ENCODE assay signal across 10 cellular contexts in the genomic region with DNA sequence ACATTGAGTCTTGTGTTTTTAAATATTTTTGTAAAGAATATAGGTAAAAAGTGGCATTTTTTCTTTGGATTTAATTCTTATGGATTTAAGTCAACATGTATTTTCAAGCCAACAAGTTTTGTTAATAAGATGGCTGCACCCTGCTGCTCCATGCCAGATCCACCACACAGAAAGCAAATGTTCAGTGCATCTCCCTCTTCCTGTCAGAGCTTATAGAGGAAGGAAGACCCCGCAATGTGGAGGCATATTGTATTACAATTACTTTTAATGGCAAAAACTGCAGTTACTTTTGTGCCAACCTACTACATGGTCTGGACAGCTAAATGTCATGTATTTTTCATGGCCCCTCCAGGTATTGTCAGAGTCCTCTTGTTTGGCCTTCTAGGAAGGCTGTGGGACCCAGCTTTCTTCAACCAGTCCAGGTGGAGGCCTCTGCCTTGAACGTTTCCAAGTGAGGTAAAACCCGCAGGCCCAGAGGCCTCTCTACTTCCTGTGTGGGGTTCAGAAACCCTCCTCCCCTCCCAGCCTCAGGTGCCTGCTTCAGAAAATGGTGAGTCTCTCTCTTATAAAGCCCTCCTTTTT. TPM values are rescaled to one million over a fixed set of nuclear protein-coding genes. Genes with fewer than 3 reads are reported as not detected.
DNase-seq lines count a peak whose midpoint lies in the region; ATAC-seq, FAIRE-seq and TF ChIP-seq lines count a peak whose summit lies in the region.
"Had no signal": no experiment of that assay in that cellular context is flagged by ENCODE, and none has a peak within 500 bp of the region (broad histone marks: within the 10 kb centered on the region; RNA-seq: fewer than 3 reads in every experiment).

CD3E (plus strand) TSS at position 504 of the 582 bp plus-strand sequence. CDS start 223 bp downstream, outside the sequence.

- ATAC-seq in activated CD8-positive, alpha-beta T cell treated with anti-CD3 and anti-CD28 coated beads for 36 hours, result peak; percentile 77
- peak; percentile 75 for ATAC-seq in central memory CD8-positive, alpha-beta T cell (replicated peaks; ENCODE audit: extremely low read depth, poor library complexity, severe bottlenecking)
- no peak for ATAC-seq in GM18909 (IDR thresholded peaks at IDR 0.05; ENCODE audit: poor library complexity, unreplicated experiment)

- POLR2A ChIA-PET in activated CD8-positive, alpha-beta T cell treated with anti-CD3 and anti-CD28 coated beads for 36 hours (lab: Charles Lee), result interaction anchor here (0.5 to 7.3 kb wide), 21 partner anchors 9 to 268 kb away, joined by 3 to 73 read pairs (median 4); partner anchors contain the start of genes ARCN1, JAML, KMT2A and MPZL3

- CTCF ChIA-PET in activated CD8-positive, alpha-beta T cell treated with anti-CD3 and anti-CD28 coated beads for 36 hours (lab: Charles Lee), result interaction anchor here (0.8 to 12.3 kb wide), 19 partner anchors 9 to 158 kb away, joined by 3 to 86 read pairs (median 4); partner anchors contain the start of genes JAML and MPZL2

- peaks cover 50% of the 10 kb centered on the region for H3K4me1 Mint-ChIP-seq in activated CD8-positive, alpha-beta T cell treated with anti-CD3 and anti-CD28 coated beads for 36 hours (ENCODE audit: low read depth)
- H3K4me1 Mint-ChIP-seq in central memory CD8-positive, alpha-beta T cell, result peaks cover 63% of the 10 kb centered on the region

- intact Hi-C loops in activated CD8-positive, alpha-beta T cell treated with anti-CD3 and anti-CD28 coated beads for 36 hours (cut with micrococcal nuclease), result loop anchor here (2.0 kb wide), 1 partner anchor 40 kb away; the partner anchor contains the start of gene CD3G

- peak within 1 kb of the TSS; percentile 99 for H3K27ac Mint-ChIP-seq in activated CD8-positive, alpha-beta T cell treated with anti-CD3 and anti-CD28 coated beads for 36 hours
- peak within 1 kb of the TSS; percentile 98 for H3K27ac Mint-ChIP-seq in central memory CD8-positive, alpha-beta T cell (ENCODE audit: low read depth)

- peak; percentile 76 for DNase-seq in KG1 (lab: John Stamatoyannopoulos, UW)
- peak; percentile 88 for DNase-seq in activated CD8-positive, alpha-beta T cell treated with anti-CD3 and anti-CD28 coated beads for 36 hours
- DNase-seq in central memory CD8-positive, alpha-beta T cell (ENCODE audit: low spot score in 2 of 2), result peak; percentile 39 to 61
- DNase-seq in stimulated activated CD4-positive, alpha-beta T cell treated with anti-CD3 and anti-CD28 coated beads, TNF-alpha, amount 100 ng/mL, for 24 hours (ENCODE audit: low read depth in 3 of 3), result peak; percentile 35 to 68 (median 48)
- no peak for DNase-seq in DMS79 treated with DMSO at 0.1 percent for 48 hours (lab: John Stamatoyannopoulos, UW)
- DNase-seq in NCI-H526 treated with DMSO at 0.1 percent for 48 hours (lab: John Stamatoyannopoulos, UW), result no peak
- no peak for DNase-seq in D721Med (ENCODE audit: insufficient read length, low spot score)
- DNase-seq: amniotic stem cell, left ventricle myocardium inferior had no signal

- TF ChIP-seq CTCF in activated CD8-positive, alpha-beta T cell treated with anti-CD3 and anti-CD28 coated beads for 36 hours (IDR thresholded peaks at IDR 0.05), result no peak
- no peak for TF ChIP-seq CTCF in D721Med (IDR thresholded peaks at IDR 0.05; ENCODE audit: insufficient read depth, missing control alignments)

- H3K36me3 Mint-ChIP-seq in activated CD8-positive, alpha-beta T cell treated with anti-CD3 and anti-CD28 coated beads for 36 hours (ENCODE audit: low read depth), result peaks cover 43% of the 10 kb centered on the region
- peaks cover 37% of the 10 kb centered on the region for H3K36me3 Mint-ChIP-seq in central memory CD8-positive, alpha-beta T cell (ENCODE audit: insufficient read depth)

- H3K9me3 Mint-ChIP-seq in activated CD8-positive, alpha-beta T cell treated with anti-CD3 and anti-CD28 coated beads for 36 hours, result no peaks in the 10 kb centered on the region
- H3K9me3 Mint-ChIP-seq in central memory CD8-positive, alpha-beta T cell, result no peaks in the 10 kb centered on the region

- FAIRE-seq in D721Med (lab: Jason Lieb, UNC), result no peak

- H3K27me3 Mint-ChIP-seq in activated CD8-positive, alpha-beta T cell treated with anti-CD3 and anti-CD28 coated beads for 36 hours, result no peaks in the 10 kb centered on the region
- no peaks in the 10 kb centered on the region for H3K27me3 Mint-ChIP-seq in central memory CD8-positive, alpha-beta T cell

- peak within 1 kb of the TSS; percentile 96 for H3K4me3 Mint-ChIP-seq in activated CD8-positive, alpha-beta T cell treated with anti-CD3 and anti-CD28 coated beads for 36 hours
- peak within 1 kb of the TSS; percentile 97 for H3K4me3 Mint-ChIP-seq in central memory CD8-positive, alpha-beta T cell

RNA-seq across cellular contexts. Expression of gene CD3E, which starts in this region (rescaled TPM):
- total RNA-seq in activated CD8-positive, alpha-beta T cell treated with anti-CD3 and anti-CD28 coated beads for 36 hours, result 100 to 1,000 TPM; 372 to 387 TPM

Comparison
In these comparisons a context has a peak if more than half of its experiments do, and no peak if none do; other contexts are left out.
1. DNase-seq: peak in KG1 (single experiment), activated CD8-positive, alpha-beta T cell treated with anti-CD3 and anti-CD28 coated beads for 36 hours (single experiment), central memory CD8-positive, alpha-beta T cell (2 of 2) and stimulated activated CD4-positive, alpha-beta T cell treated with anti-CD3 and anti-CD28 coated beads, TNF-alpha, amount 100 ng/mL, for 24 hours (3 of 3); none in DMS79 treated with DMSO at 0.1 percent for 48 hours (single experiment), NCI-H526 treated with DMSO at 0.1 percent for 48 hours (single experiment) and D721Med (single experiment).